Comparison of ENCODE assay signal across 8 cellular contexts in genomic region chr17:66508896-66509843, GRCh38.
DNase-seq lines count a peak whose midpoint lies in the region; ATAC-seq and TF ChIP-seq lines count a peak whose summit lies in the region.

No MANE protein-coding gene starts in this region.

- H3K27me3 Mint-ChIP-seq in central memory CD8-positive, alpha-beta T cell, result no peaks in the 10 kb centered on the region

- H3K9me3 Mint-ChIP-seq in central memory CD8-positive, alpha-beta T cell, result no peaks in the 10 kb centered on the region

- in situ Hi-C loops in SK-MEL-5 (cut with HindIII; ENCODE audit: low pct_unique_long_range_greater_than_20kb, low sequenced_read_pairs) (no loop called here), GM13976 (cut with MboI; ENCODE audit: low sequenced_read_pairs, unreplicated experiment) (no loop called here)

- peak overlapping the region; percentile 34 for H3K4me3 Mint-ChIP-seq in central memory CD8-positive, alpha-beta T cell

- DNase-seq in ELR (ENCODE audit: low read depth), result peak; percentile 86
- DNase-seq in SK-MEL-5 (ENCODE audit: low read depth, low spot score), result peak; percentile 12
- no peak for DNase-seq in central memory CD8-positive, alpha-beta T cell (ENCODE audit: low spot score in 2 of 2)
- DNase-seq in retinal pigment epithelial cell (ENCODE audit: low read depth), result peak; percentile 84
- no peak for DNase-seq in NCI-H82 (lab: John Stamatoyannopoulos, UW)
- DNase-seq in GM13976 (ENCODE audit: low spot score), result no peak
- DNase-seq in germinal center (ENCODE audit: low spot score), result no peak
- no peak for DNase-seq in NCI-H128 (lab: John Stamatoyannopoulos, UW; ENCODE audit: unreplicated experiment)

- TF ChIP-seq CTCF in retinal pigment epithelial cell (conservative IDR thresholded peaks at IDR 0.05; ENCODE audit: low read depth, low read length) (no peak), GM13976 (IDR thresholded peaks at IDR 0.05; ENCODE audit: borderline replicate concordance, control extremely low read depth, extremely low read depth, insufficient read depth, missing control alignments) (no peak)

- no peaks in the 10 kb centered on the region for H3K36me3 Mint-ChIP-seq in central memory CD8-positive, alpha-beta T cell (ENCODE audit: insufficient read depth)

- no peak for ATAC-seq in central memory CD8-positive, alpha-beta T cell (replicated peaks; ENCODE audit: extremely low read depth, poor library complexity, severe bottlenecking)

- no peak overlapping the region for H3K27ac Mint-ChIP-seq in central memory CD8-positive, alpha-beta T cell (ENCODE audit: low read depth)

- H3K4me3 ChIP-seq in retinal pigment epithelial cell (ENCODE audit: low read length), result no peak overlapping the region

- peaks cover 6% of the 10 kb centered on the region for H3K4me1 Mint-ChIP-seq in central memory CD8-positive, alpha-beta T cell

Comparison
In these comparisons a context has a peak if more than half of its experiments do, and no peak if none do; other contexts are left out.
1. DNase-seq: peak in ELR (single experiment), SK-MEL-5 (single experiment) and retinal pigment epithelial cell (single experiment); none in central memory CD8-positive, alpha-beta T cell (0 of 2), NCI-H82 (single experiment), GM13976 (single experiment), germinal center (single experiment) and NCI-H128 (single experiment).